Comparison of ENCODE assay signal across 8 cellular contexts in the genomic region with DNA sequence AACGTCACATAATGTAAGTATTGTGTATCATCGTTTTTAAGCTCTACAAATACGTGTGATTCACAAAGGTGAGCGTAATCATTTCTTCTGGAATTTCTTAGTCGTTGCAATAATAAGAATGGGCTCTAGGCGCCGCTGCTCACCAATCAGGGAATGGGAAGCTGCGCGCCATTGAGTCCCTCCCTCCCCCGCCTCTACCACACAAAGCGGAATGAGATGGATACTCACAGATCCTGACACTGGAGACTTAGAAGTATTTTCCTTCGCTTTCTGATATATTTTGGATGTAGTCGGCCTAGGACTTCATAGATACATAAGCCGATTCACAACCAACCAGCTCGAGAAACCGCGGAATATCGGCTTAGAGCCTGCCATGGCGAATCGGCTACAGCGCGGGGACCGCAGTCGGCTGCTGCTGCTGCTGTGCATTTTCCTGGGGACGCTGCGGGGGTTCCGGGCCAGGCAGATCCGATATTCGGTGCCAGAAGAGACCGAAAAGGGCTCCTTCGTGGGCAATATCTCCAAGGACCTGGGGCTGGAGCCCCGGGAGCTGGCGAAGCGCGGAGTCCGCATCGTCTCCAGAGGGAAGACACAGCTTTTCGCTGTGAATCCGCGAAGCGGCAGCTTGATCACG. TPM values are rescaled to one million over a fixed set of nuclear protein-coding genes. Genes with fewer than 3 reads are reported as not detected.
A peak's percentile ranks its signal among the peaks of the same experiment; 100 is the strongest.
DNase-seq lines count a peak whose midpoint lies in the region; ATAC-seq and TF ChIP-seq lines count a peak whose summit lies in the region.

Gene PCDHGA11 (plus strand): TSS at position 197 of the 634 bp plus-strand sequence. CDS start 177 bp downstream, at position 374.

- intact Hi-C loops in psoas muscle (cut with DNase I): loop anchor here in 1 of 2 donors (5.0 kb wide), 1 partner anchor 101 kb away; no protein-coding TSS in a partner anchor

- no peaks in the 10 kb centered on the region for H3K4me1 ChIP-seq in psoas muscle

- H3K4me3 ChIP-seq in fibroblast of the aortic adventitia (ENCODE audit: low read depth, low read length) (peak within 1 kb of the TSS; percentile 71), psoas muscle (peak within 1 kb of the TSS; percentile 66)

- CTCF ChIA-PET in GM10248 (lab: Yijun Ruan, JAX): interaction anchor here (0.7 to 12.7 kb wide), 43 partner anchors 8 to 634 kb away, joined by 3 to 174 read pairs (median 5); partner anchors contain the start of genes DIAPH1, HDAC3, PCDHA1 and PCDHGA1

- POLR2A ChIA-PET in GM10248 (lab: Yijun Ruan, JAX): no interaction called here

- TF ChIP-seq CTCF in GM10248 (IDR thresholded peaks at IDR 0.05; ENCODE audit: control extremely low read depth, extremely low read depth, low read depth, missing control alignments) (peak; percentile 71), fibroblast of the aortic adventitia (IDR thresholded peaks at IDR 0.05; ENCODE audit: insufficient read depth, low read length) (peak; percentile 75), psoas muscle (IDR thresholded peaks at IDR 0.05) (peak; percentile 68)

- H3K27ac ChIP-seq in psoas muscle: peak within 1 kb of the TSS; percentile 7

- H3K36me3 ChIP-seq in psoas muscle (ENCODE audit: insufficient read depth in 1 of 2, low read depth in 1 of 2): no peaks in the 10 kb centered on the region

- ATAC-seq in HG03103 (IDR thresholded peaks at IDR 0.05; ENCODE audit: low read depth, unreplicated experiment) (peak; percentile 42), psoas muscle (peak; percentile 49 to 73 (median 66)), GM18858 (IDR thresholded peaks at IDR 0.05; ENCODE audit: unreplicated experiment) (no peak)

- DNase-seq in GM10248 (ENCODE audit: extremely low spot score) (peak; percentile 69), fibroblast of the aortic adventitia (ENCODE audit: low read depth) (peak; percentile 84), psoas muscle (peak in 1 of 2 donors; percentile 29), SHP77 (lab: John Stamatoyannopoulos, UW) (no peak), epidermal melanocyte (ENCODE audit: insufficient read length, low spot score) (no peak)
- DNase-seq in activated CD4-positive, alpha-beta T cell treated with anti-CD3 and anti-CD28 coated beads, Interleukin-2, amount 50 U/mL, for 1 hour: peak; percentile 19

- peaks cover 9% of the 10 kb centered on the region for H3K9me3 ChIP-seq in psoas muscle

- WGBS in psoas muscle, 3 donors: 20 to 22% (median 22%) methylated on average over 42 of the region's 42 CpGs

- H3K27me3 ChIP-seq in psoas muscle (ENCODE audit: insufficient read depth in 3 of 3, low read length in 2 of 3): peaks cover 0 to 29% (median 6%) of the 10 kb centered on the region in 3 donors

RNA-seq across cellular contexts. Expression of gene PCDHGA11, which starts in this region (rescaled TPM):
- total RNA-seq in fibroblast of the aortic adventitia (ENCODE audit: low replicate concordance) (7.6 and 17.8 TPM in 2 replicates), psoas muscle (1 to 10 TPM in 3 of 4 donors, under 1 TPM in 1; 0.94 to 4.4 (median 2.9) TPM)
- polyA plus RNA-seq in psoas muscle: under 1 TPM; 0.21 to 0.72 (median 0.45) TPM

Comparison
In these comparisons a context has a peak if more than half of its experiments do, and no peak if none do; other contexts are left out.
1. DNase-seq: peak in GM10248 (single experiment), activated CD4-positive, alpha-beta T cell treated with anti-CD3 and anti-CD28 coated beads, Interleukin-2, amount 50 U/mL, for 1 hour (single experiment) and fibroblast of the aortic adventitia (single experiment); none in SHP77 (0 of 2) and epidermal melanocyte (single experiment).
2. Peak in every context shown above with its lines, with median percentiles within 50 percentile points of each other: CTCF ChIP-seq.